Comparison of ENCODE assay signal across 8 cellular contexts in genomic region chr1:21149430-21149861, GRCh38. TPM values are rescaled to one million over a fixed set of nuclear protein-coding genes. Genes with fewer than 3 reads are reported as not detected.
DNase-seq lines count a peak whose midpoint lies in the region; ATAC-seq and TF ChIP-seq lines count a peak whose summit lies in the region.

No MANE protein-coding gene starts in this region.

- peak overlapping the region in 2 of 3 donors; percentile 41 to 56 for H3K27ac Mint-ChIP-seq in IgD-negative memory B cell

- no peak overlapping the region for H3K4me3 Mint-ChIP-seq in IgD-negative memory B cell

- TF ChIP-seq POLR2A in body of pancreas (IDR thresholded peaks at IDR 0.05) = no peak

- TF ChIP-seq CTCF in body of pancreas (IDR thresholded peaks at IDR 0.05) = no peak

- no peaks in the 10 kb centered on the region for H3K9me3 Mint-ChIP-seq in IgD-negative memory B cell

- no peaks in the 10 kb centered on the region for H3K36me3 ChIP-seq in body of pancreas (replicated peaks in 1 of 2; ENCODE audit: insufficient read depth in 1 of 2, low read depth in 2 of 2)

- peaks cover 5% of the 10 kb centered on the region for H3K36me3 Mint-ChIP-seq in IgD-negative memory B cell

- H3K4me3 ChIP-seq in body of pancreas = no peak overlapping the region

- H3K27me3 Mint-ChIP-seq in IgD-negative memory B cell = no peaks in the 10 kb centered on the region

- no peaks in the 10 kb centered on the region for H3K4me1 ChIP-seq in body of pancreas

- 43 to 49% methylated on average over 3 of the region's 3 CpGs for WGBS in body of pancreas, 2 donors

- no peaks in the 10 kb centered on the region for H3K9me3 ChIP-seq in body of pancreas

- intact Hi-C loops in body of pancreas (cut with DNase I) = no loop called here
- intact Hi-C loops in posterior vena cava (cut with DNase I) = no loop called here

- H3K4me1 Mint-ChIP-seq in IgD-negative memory B cell = peaks cover 2 to 10% (median 4%) of the 10 kb centered on the region in 3 donors

- peak; percentile 76 for ATAC-seq in body of pancreas
- no peak for ATAC-seq in GM19397 (IDR thresholded peaks at IDR 0.05; ENCODE audit: unreplicated experiment)

- H3K27ac ChIP-seq in body of pancreas (peak overlapping the region in 2 of 4 donors; percentile 18 to 43), substantia nigra (ENCODE audit: low read depth, low read length, poor library complexity, severe bottlenecking) (peak overlapping the region; percentile 76)

- DNase-seq in body of pancreas (peak in 3 of 4 donors; percentile 14 to 52 (median 19)), inferior parietal cortex (ENCODE audit: extremely low spot score) (peak; percentile 56), substantia nigra (lab: John Stamatoyannopoulos, UW) (peak in 3 of 49 donors; percentile 14 to 32 (median 18)), posterior vena cava (ENCODE audit: low spot score) (no peak), DMS79 treated with DMSO at 0.1 percent for 48 hours (lab: John Stamatoyannopoulos, UW) (no peak)
- DNase-seq in activated naive CD4-positive, alpha-beta T cell treated with anti-CD3 and anti-CD28 coated beads, Interleukin-2, amount 50 U/mL, for 16 hours = no peak

- H3K27me3 ChIP-seq in body of pancreas = no peaks in the 10 kb centered on the region

RNA-seq across cellular contexts. Expression of gene EIF4G3, which starts 27.3 kb away (rescaled TPM):
- polyA plus RNA-seq in IgD-negative memory B cell = 13.1 TPM
- total RNA-seq in body of pancreas (10 to 100 TPM; 20.8 to 48.8 TPM), posterior vena cava (10 to 100 TPM; 54.7 to 56.6 TPM)

Comparison
In these comparisons a context has a peak if more than half of its experiments do, and no peak if none do; other contexts are left out.
1. DNase-seq: peak in body of pancreas (3 of 4) and inferior parietal cortex (single experiment); none in posterior vena cava (single experiment), activated naive CD4-positive, alpha-beta T cell treated with anti-CD3 and anti-CD28 coated beads, Interleukin-2, amount 50 U/mL, for 16 hours (single experiment) and DMS79 treated with DMSO at 0.1 percent for 48 hours (single experiment).